Comparison of ENCODE assay signal across 14 cellular contexts in the genomic region with DNA sequence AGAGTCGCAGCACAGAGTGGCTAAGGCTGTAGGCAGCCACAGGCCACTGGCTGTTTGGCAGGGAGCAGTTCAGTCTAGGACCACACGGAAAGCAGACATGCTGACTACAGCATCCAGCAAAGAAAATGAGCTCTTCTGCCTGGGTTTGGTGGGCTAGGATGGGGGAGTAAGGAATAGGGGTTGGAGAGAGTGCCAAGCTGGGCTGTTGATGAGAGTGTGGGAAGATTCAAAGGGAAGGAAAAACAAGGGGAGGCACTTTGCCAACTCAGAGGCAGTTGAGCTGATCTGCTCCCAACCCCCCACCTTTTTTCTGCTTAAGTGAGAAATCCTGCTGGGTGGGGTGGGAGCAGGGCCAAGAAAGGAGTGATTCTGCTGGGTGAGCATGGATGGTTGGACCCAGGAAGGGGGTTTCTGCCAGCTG. TPM values are rescaled to one million over a fixed set of nuclear protein-coding genes. Genes with fewer than 3 reads are reported as not detected.
DNase-seq lines count a peak whose midpoint lies in the region; TF ChIP-seq lines count a peak whose summit lies in the region.
"Had no signal": no experiment of that assay in that cellular context is flagged by ENCODE, and none has a peak within 500 bp of the region (broad histone marks: within the 10 kb centered on the region; RNA-seq: fewer than 3 reads in every experiment).

No MANE protein-coding gene starts in this region.

- no peak overlapping the region for H3K27ac Mint-ChIP-seq in endodermal cell
- no peak overlapping the region for H3K27ac Mint-ChIP-seq in activated CD4-positive, alpha-beta T cell treated with anti-CD3 and anti-CD28 coated beads, Interleukin-2, amount 10 ng/mL, durations not matched to agents 7 days and 5 days

- H3K27me3 Mint-ChIP-seq in endodermal cell (ENCODE audit: insufficient read depth) = no peaks in the 10 kb centered on the region
- no peaks in the 10 kb centered on the region for H3K27me3 Mint-ChIP-seq in activated CD4-positive, alpha-beta T cell treated with anti-CD3 and anti-CD28 coated beads, Interleukin-2, amount 10 ng/mL, durations not matched to agents 7 days and 5 days

- TF ChIP-seq CTCF in endodermal cell (conservative IDR thresholded peaks at IDR 0.05) = no peak

- H3K27ac ChIP-seq in endodermal cell (ENCODE audit: low read depth, low read length) = no peak overlapping the region
- H3K27ac ChIP-seq in mesendoderm (ENCODE audit: low read depth, low read length) = no peak overlapping the region
- H3K27ac ChIP-seq: right lobe of liver, transverse colon had no signal

- CTCF ChIA-PET in activated CD4-positive, alpha-beta T cell treated with anti-CD3 and anti-CD28 coated beads, Interleukin-2, amount 10 ng/mL, durations not matched to agents 7 days and 5 days (lab: Charles Lee) = no interaction called here

- DNase-seq in AG08395 (ENCODE audit: low spot score) = peak; percentile 15
- peak; percentile 73 for DNase-seq in NCI-H2171 treated with DMSO at 0.1 percent for 48 hours (lab: John Stamatoyannopoulos, UW)
- DNase-seq in endodermal cell = peak; percentile 65
- peak; percentile 25 for DNase-seq in mesendoderm
- no peak for DNase-seq in DMS153 (lab: John Stamatoyannopoulos, UW)
- DNase-seq in activated CD4-positive, alpha-beta T cell treated with anti-CD3 and anti-CD28 coated beads, Interleukin-2, amount 10 ng/mL, durations not matched to agents 7 days and 5 days = no peak
- DNase-seq in SHP77 (lab: John Stamatoyannopoulos, UW) = no peak
- DNase-seq in stimulated activated CD4-positive, alpha-beta T cell treated with anti-CD3 and anti-CD28 coated beads, Interleukin-12 subunit alpha, Interleukin-12 subunit beta, amount 100 ng/mL, for 4 hours = no peak
- DNase-seq: effector CD8-positive, alpha-beta T cell; hippocampal formation; NCI-H226; right lobe of liver; transverse colon had no signal

- no peak overlapping the region for H2BK15ac ChIP-seq in mesendoderm (replicated peaks; ENCODE audit: low read depth)

- no peak overlapping the region for H3K4me2 ChIP-seq in mesendoderm (ENCODE audit: low read length)

- H2BK120ac ChIP-seq in mesendoderm (ENCODE audit: low read depth, low read length) = no peak overlapping the region

- H3K79me2 ChIP-seq in mesendoderm (ENCODE audit: control insufficient read depth, insufficient read depth, low read length) = no peaks in the 10 kb centered on the region

- H3K27me3 ChIP-seq in endodermal cell (ENCODE audit: control insufficient read depth, insufficient read depth, low read length, poor library complexity, severe bottlenecking) = no peaks in the 10 kb centered on the region
- H3K27me3 ChIP-seq in mesendoderm (ENCODE audit: insufficient read depth, low read length, poor library complexity) = no peaks in the 10 kb centered on the region
- H3K27me3 ChIP-seq: right lobe of liver, transverse colon had no signal

- H3K4me1 ChIP-seq in endodermal cell (ENCODE audit: control insufficient read depth, insufficient read depth, low read length) (peaks cover 4% of the 10 kb centered on the region), mesendoderm (ENCODE audit: control insufficient read depth, low read depth, low read length) (peaks cover 6% of the 10 kb centered on the region)
- H3K4me1 ChIP-seq: right lobe of liver, transverse colon had no signal

- WGBS in endodermal cell (ENCODE audit: insufficient coverage in 1 of 2, insufficient read length in 1 of 2), 2 experiments = 76% methylated on average over 2 of the region's 2 CpGs; no CpG with 5 or more reads in 1 of the 2 experiments
- WGBS in mesendoderm (ENCODE audit: extremely low coverage, insufficient coverage, low lambda C conversion rate) = no CpG with 5 or more reads among the region's 2 CpGs

- POLR2A ChIA-PET in activated CD4-positive, alpha-beta T cell treated with anti-CD3 and anti-CD28 coated beads, Interleukin-2, amount 10 ng/mL, durations not matched to agents 7 days and 5 days (lab: Charles Lee) = no interaction called here

- no peaks in the 10 kb centered on the region for H3K9me3 Mint-ChIP-seq in endodermal cell
- H3K9me3 Mint-ChIP-seq in activated CD4-positive, alpha-beta T cell treated with anti-CD3 and anti-CD28 coated beads, Interleukin-2, amount 10 ng/mL, durations not matched to agents 7 days and 5 days = no peaks in the 10 kb centered on the region

- H3K18ac ChIP-seq in mesendoderm (ENCODE audit: low read length) = no peak overlapping the region

- no peak overlapping the region for H2AK5ac ChIP-seq in mesendoderm (ENCODE audit: low read length)

- H3K79me1 ChIP-seq in mesendoderm (ENCODE audit: low read length) = no peaks in the 10 kb centered on the region

- H3K56ac ChIP-seq in mesendoderm (ENCODE audit: low read length) = no peak overlapping the region

- no peak overlapping the region for H3K4me3 ChIP-seq in endodermal cell (ENCODE audit: low read length)
- no peak overlapping the region for H3K4me3 ChIP-seq in mesendoderm (ENCODE audit: low read length)
- H3K4me3 ChIP-seq: right lobe of liver, transverse colon had no signal

- no peak overlapping the region for H3K4me3 Mint-ChIP-seq in endodermal cell
- no peak overlapping the region for H3K4me3 Mint-ChIP-seq in activated CD4-positive, alpha-beta T cell treated with anti-CD3 and anti-CD28 coated beads, Interleukin-2, amount 10 ng/mL, durations not matched to agents 7 days and 5 days

- no peak overlapping the region for H4K5ac ChIP-seq in mesendoderm (ENCODE audit: low read length)

- H3K9ac ChIP-seq in endodermal cell (ENCODE audit: extremely low read depth, low read length, poor library complexity, severe bottlenecking) = no peak overlapping the region
- H3K9ac ChIP-seq in mesendoderm (ENCODE audit: low read length) = no peak overlapping the region

- H3K23ac ChIP-seq in mesendoderm (ENCODE audit: low read length) = no peak overlapping the region

- no peak overlapping the region for H3K4ac ChIP-seq in mesendoderm (ENCODE audit: low read depth, low read length)

- no peaks in the 10 kb centered on the region for H3K36me3 Mint-ChIP-seq in endodermal cell (ENCODE audit: low read depth)
- H3K36me3 Mint-ChIP-seq in activated CD4-positive, alpha-beta T cell treated with anti-CD3 and anti-CD28 coated beads, Interleukin-2, amount 10 ng/mL, durations not matched to agents 7 days and 5 days (ENCODE audit: low read depth) = no peaks in the 10 kb centered on the region

- H3K4me1 Mint-ChIP-seq in endodermal cell = no peaks in the 10 kb centered on the region
- no peaks in the 10 kb centered on the region for H3K4me1 Mint-ChIP-seq in activated CD4-positive, alpha-beta T cell treated with anti-CD3 and anti-CD28 coated beads, Interleukin-2, amount 10 ng/mL, durations not matched to agents 7 days and 5 days

- no peaks in the 10 kb centered on the region for H3K36me3 ChIP-seq in endodermal cell (ENCODE audit: control insufficient read depth, insufficient read depth, low read length)
- no peaks in the 10 kb centered on the region for H3K36me3 ChIP-seq in mesendoderm (ENCODE audit: control insufficient read depth, insufficient read depth, low read length)
- H3K36me3 ChIP-seq: right lobe of liver, transverse colon had no signal

- H2BK5ac ChIP-seq in mesendoderm (ENCODE audit: low read length) = no peak overlapping the region

- no peaks in the 10 kb centered on the region for H3K9me3 ChIP-seq in endodermal cell (ENCODE audit: control insufficient read depth, low read length)
- H3K9me3 ChIP-seq: right lobe of liver, transverse colon had no signal

- H4K8ac ChIP-seq in mesendoderm (ENCODE audit: low read depth, low read length) = no peak overlapping the region

RNA-seq across cellular contexts. Expression of a gene that starts 35.9 kb away (rescaled TPM):
- under 1 TPM; 0.44 to 0.46 TPM for total RNA-seq in endodermal cell
- 1.0 TPM for polyA plus RNA-seq in endodermal cell (2013, experiment 1 of 2)
- 0.83 TPM for polyA plus RNA-seq in endodermal cell (2013, experiment 2 of 2)
- polyA plus RNA-seq in mesendoderm (2013, experiment 1 of 2) = 0.21 TPM
- polyA plus RNA-seq in mesendoderm (2013, experiment 2 of 2) = 0.20 TPM
- total RNA-seq in activated CD4-positive, alpha-beta T cell treated with anti-CD3 and anti-CD28 coated beads, Interleukin-2, amount 10 ng/mL, durations not matched to agents 7 days and 5 days = not detected
- total RNA-seq: mononuclear cell had no signal

Comparison
In these comparisons a context has a peak if more than half of its experiments do, and no peak if none do; other contexts are left out.
1. DNase-seq: peak in AG08395 (single experiment), NCI-H2171 treated with DMSO at 0.1 percent for 48 hours (single experiment), endodermal cell (single experiment) and mesendoderm (single experiment); none in DMS153 (single experiment), activated CD4-positive, alpha-beta T cell treated with anti-CD3 and anti-CD28 coated beads, Interleukin-2, amount 10 ng/mL, durations not matched to agents 7 days and 5 days (single experiment), SHP77 (0 of 2) and stimulated activated CD4-positive, alpha-beta T cell treated with anti-CD3 and anti-CD28 coated beads, Interleukin-12 subunit alpha, Interleukin-12 subunit beta, amount 100 ng/mL, for 4 hours (single experiment).